In the genomic region with DNA sequence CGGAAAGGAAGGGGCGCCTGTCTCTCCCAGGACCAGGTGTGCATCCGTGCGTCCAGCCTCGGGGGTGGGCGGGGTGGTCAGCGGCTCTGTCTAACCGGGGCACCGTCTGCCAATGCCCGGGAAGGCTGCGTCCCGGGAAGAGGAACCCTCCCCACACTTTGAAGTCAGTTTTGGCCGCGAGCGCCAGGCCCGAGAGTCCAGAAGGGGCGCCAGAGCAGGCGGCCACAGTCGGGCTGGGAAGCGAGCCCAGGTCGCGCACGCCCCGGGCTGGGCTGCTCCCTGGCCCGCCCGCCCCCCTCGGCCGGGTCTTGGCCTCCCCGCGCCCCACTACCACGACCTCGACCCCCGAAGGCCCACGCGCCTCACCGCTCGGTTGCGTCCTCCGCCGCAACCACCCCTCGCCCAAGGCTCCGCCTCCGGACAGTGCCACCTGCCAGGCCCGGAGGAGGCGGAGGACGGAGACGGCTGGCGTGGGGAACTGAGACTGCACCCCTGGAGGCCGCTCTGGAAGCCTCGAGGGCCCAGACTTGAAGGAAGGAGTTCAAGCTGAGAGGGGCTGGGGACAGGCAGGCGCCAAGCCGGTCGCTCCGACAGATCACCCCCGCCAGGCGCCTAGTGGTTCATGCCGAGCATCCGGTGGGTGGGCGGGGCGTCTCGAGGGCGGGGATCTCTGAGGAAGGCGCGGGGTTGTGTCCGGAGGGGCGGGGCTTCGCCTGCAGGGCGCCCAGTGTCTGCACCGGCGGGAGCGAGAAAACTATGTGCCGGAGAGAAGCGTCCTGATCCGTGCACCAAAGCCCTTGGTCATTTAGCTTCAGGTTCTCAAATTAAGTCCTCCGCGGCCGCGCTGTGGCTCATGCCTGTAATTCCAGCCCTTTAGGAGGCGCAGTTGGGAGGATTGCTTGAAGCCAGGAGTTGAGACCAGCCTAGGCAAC, we compare ENCODE assay signal across 1 cellular context.
TF ChIP-seq lines count a peak whose summit lies in the region.

A gene (minus strand): TSS at position 404 of the 932 bp plus-strand sequence. CDS start 1,093 bp downstream, outside the sequence.

TF ChIP-seq in A549, 52 proteins besides CTCF, POLR2A, EP300 and RAD21 (continued from another document):
- TF ChIP-seq, protein P1, sequence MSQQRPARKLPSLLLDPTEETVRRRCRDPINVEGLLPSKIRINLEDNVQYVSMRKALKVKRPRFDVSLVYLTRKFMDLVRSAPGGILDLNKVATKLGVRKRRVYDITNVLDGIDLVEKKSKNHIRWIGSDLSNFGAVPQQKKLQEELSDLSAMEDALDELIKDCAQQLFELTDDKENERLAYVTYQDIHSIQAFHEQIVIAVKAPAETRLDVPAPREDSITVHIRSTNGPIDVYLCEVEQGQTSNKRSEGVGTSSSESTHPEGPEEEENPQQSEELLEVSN (IDR thresholded peaks at IDR 0.05; ENCODE audit: borderline replicate concordance, low read depth) = peak; percentile 17; the same call in 1 of the 2 replicates
- TF ChIP-seq, protein P2, sequence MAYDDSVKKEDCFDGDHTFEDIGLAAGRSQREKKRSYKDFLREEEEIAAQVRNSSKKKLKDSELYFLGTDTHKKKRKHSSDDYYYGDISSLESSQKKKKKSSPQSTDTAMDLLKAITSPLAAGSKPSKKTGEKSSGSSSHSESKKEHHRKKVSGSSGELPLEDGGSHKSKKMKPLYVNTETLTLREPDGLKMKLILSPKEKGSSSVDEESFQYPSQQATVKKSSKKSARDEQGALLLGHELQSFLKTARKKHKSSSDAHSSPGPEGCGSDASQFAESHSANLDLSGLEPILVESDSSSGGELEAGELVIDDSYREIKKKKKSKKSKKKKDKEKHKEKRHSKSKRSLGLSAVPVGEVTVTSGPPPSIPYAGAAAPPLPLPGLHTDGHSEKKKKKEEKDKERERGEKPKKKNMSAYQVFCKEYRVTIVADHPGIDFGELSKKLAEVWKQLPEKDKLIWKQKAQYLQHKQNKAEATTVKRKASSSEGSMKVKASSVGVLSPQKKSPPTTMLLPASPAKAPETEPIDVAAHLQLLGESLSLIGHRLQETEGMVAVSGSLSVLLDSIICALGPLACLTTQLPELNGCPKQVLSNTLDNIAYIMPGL (CRISPR knock-in tag; IDR thresholded peaks at IDR 0.05; ENCODE audit: borderline replicate concordance) = peak; percentile 72; the same call in 1 of the 2 replicates
- TF ChIP-seq HOXA7 (CRISPR knock-in tag; IDR thresholded peaks at IDR 0.05) = no peak
- peak; percentile 29 to 87; a peak in 3 of 5 replicates for TF ChIP-seq JUN (IDR thresholded peaks at IDR 0.05)
- no peak for TF ChIP-seq NR3C1 (IDR thresholded peaks at IDR 0.05)
- TF ChIP-seq KDM5A (IDR thresholded peaks at IDR 0.05) = no peak
- TF ChIP-seq, protein P3, sequence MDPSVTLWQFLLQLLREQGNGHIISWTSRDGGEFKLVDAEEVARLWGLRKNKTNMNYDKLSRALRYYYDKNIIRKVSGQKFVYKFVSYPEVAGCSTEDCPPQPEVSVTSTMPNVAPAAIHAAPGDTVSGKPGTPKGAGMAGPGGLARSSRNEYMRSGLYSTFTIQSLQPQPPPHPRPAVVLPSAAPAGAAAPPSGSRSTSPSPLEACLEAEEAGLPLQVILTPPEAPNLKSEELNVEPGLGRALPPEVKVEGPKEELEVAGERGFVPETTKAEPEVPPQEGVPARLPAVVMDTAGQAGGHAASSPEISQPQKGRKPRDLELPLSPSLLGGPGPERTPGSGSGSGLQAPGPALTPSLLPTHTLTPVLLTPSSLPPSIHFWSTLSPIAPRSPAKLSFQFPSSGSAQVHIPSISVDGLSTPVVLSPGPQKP (IDR thresholded peaks at IDR 0.05; ENCODE audit: low read depth, low read length) = no peak
- no peak for TF ChIP-seq ESRRA (IDR thresholded peaks at IDR 0.05; ENCODE audit: borderline replicate concordance, low read length)
- TF ChIP-seq MYC (IDR thresholded peaks at IDR 0.05; ENCODE audit: borderline replicate concordance, low read length) = no peak
- TF ChIP-seq, protein P4, sequence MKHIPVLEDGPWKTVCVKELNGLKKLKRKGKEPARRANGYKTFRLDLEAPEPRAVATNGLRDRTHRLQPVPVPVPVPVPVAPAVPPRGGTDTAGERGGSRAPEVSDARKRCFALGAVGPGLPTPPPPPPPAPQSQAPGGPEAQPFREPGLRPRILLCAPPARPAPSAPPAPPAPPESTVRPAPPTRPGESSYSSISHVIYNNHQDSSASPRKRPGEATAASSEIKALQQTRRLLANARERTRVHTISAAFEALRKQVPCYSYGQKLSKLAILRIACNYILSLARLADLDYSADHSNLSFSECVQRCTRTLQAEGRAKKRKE (CRISPR knock-in tag; IDR thresholded peaks at IDR 0.05; ENCODE audit: low read depth) = no peak
- TF ChIP-seq NFE2L2 (conservative IDR thresholded peaks at IDR 0.05; ENCODE audit: low read length) = no peak
- TF ChIP-seq FOXS1 (CRISPR knock-in tag; IDR thresholded peaks at IDR 0.05) = no peak
- no peak; the same call in 2 of the 3 replicates for TF ChIP-seq SMC3 (IDR thresholded peaks at IDR 0.05)
- TF ChIP-seq MAZ (IDR thresholded peaks at IDR 0.05; ENCODE audit: borderline replicate concordance, low read depth, low read length) = no peak
- TF ChIP-seq CBX8 (IDR thresholded peaks at IDR 0.05) = no peak
- TF ChIP-seq ZC3H11A (IDR thresholded peaks at IDR 0.05) = no peak
- TF ChIP-seq, protein P5, sequence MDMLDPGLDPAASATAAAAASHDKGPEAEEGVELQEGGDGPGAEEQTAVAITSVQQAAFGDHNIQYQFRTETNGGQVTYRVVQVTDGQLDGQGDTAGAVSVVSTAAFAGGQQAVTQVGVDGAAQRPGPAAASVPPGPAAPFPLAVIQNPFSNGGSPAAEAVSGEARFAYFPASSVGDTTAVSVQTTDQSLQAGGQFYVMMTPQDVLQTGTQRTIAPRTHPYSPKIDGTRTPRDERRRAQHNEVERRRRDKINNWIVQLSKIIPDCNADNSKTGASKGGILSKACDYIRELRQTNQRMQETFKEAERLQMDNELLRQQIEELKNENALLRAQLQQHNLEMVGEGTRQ (IDR thresholded peaks at IDR 0.05) = no peak
- no peak for TF ChIP-seq TFCP2L1 (CRISPR knock-in tag; IDR thresholded peaks at IDR 0.05)
- peak; percentile 79; the same call in 1 of the 2 replicates for TF ChIP-seq PHF8 (IDR thresholded peaks at IDR 0.05; ENCODE audit: borderline replicate concordance, low read depth)
- TF ChIP-seq RNF2 (IDR thresholded peaks at IDR 0.05; ENCODE audit: borderline replicate concordance, low read depth) = no peak
- no peak for TF ChIP-seq ZFP36 (IDR thresholded peaks at IDR 0.05; ENCODE audit: borderline replicate concordance, partially characterized antibody)
- TF ChIP-seq CHD4 (IDR thresholded peaks at IDR 0.05; ENCODE audit: borderline replicate concordance) = no peak
- no peak for TF ChIP-seq CEBPB (IDR thresholded peaks at IDR 0.05)
- TF ChIP-seq FOSL2 (IDR thresholded peaks at IDR 0.05) = no peak
- no peak for TF ChIP-seq FOSL2 (CRISPR knock-in tag; IDR thresholded peaks at IDR 0.05)
- no peak for TF ChIP-seq CHD2 (IDR thresholded peaks at IDR 0.05; ENCODE audit: low read length, partially characterized antibody)
- no peak for TF ChIP-seq CBX2 (IDR thresholded peaks at IDR 0.05; ENCODE audit: borderline replicate concordance, low read depth)
- TF ChIP-seq HDAC2 (IDR thresholded peaks at IDR 0.05) = no peak
- TF ChIP-seq BHLHE40 (IDR thresholded peaks at IDR 0.05; ENCODE audit: low read depth, low read length) = peak; percentile 58
- TF ChIP-seq HEYL (CRISPR knock-in tag; IDR thresholded peaks at IDR 0.05) = no peak
- no peak for TF ChIP-seq TP53 (CRISPR knock-in tag; IDR thresholded peaks at IDR 0.05)
- TF ChIP-seq NPAS2 (CRISPR knock-in tag; IDR thresholded peaks at IDR 0.05; ENCODE audit: borderline replicate concordance) = no peak
- TF ChIP-seq, protein P6, sequence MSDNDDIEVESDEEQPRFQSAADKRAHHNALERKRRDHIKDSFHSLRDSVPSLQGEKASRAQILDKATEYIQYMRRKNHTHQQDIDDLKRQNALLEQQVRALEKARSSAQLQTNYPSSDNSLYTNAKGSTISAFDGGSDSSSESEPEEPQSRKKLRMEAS (IDR thresholded peaks at IDR 0.05) = peak; percentile 70; the same call in 1 of the 2 replicates
- TF ChIP-seq MAFK (IDR thresholded peaks at IDR 0.05; ENCODE audit: partially characterized antibody) = no peak
- TF ChIP-seq, protein P7, sequence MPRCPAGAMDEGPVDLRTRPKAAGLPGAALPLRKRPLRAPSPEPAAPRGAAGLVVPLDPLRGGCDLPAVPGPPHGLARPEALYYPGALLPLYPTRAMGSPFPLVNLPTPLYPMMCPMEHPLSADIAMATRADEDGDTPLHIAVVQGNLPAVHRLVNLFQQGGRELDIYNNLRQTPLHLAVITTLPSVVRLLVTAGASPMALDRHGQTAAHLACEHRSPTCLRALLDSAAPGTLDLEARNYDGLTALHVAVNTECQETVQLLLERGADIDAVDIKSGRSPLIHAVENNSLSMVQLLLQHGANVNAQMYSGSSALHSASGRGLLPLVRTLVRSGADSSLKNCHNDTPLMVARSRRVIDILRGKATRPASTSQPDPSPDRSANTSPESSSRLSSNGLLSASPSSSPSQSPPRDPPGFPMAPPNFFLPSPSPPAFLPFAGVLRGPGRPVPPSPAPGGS (IDR thresholded peaks at IDR 0.05) = peak; percentile 70; the same call in 1 of the 3 replicates
TF ChIP-seq in A549: peak in this region for 8.
